Comparison of ENCODE assay signal across 26 cellular contexts in genomic region chrX:25648790-25649189, GRCh38.
"Had no signal": no experiment of that assay in that cellular context is flagged by ENCODE, and none has a peak within 500 bp of the region (broad histone marks: within the 10 kb centered on the region; RNA-seq: fewer than 3 reads in every experiment).

No MANE protein-coding gene starts in this region.

- H3K36me3 ChIP-seq: stomach, suprapubic skin, thoracic aorta, thyroid gland, tibial artery, tibial nerve, transverse colon, upper lobe of left lung, upper lobe of right lung, uterus, vagina had no signal

- H3K27me3 ChIP-seq: stomach, suprapubic skin, testis, thyroid gland, tibial artery, tibial nerve, transverse colon, upper lobe of left lung, upper lobe of right lung, uterus, vagina had no signal

- DNase-seq: stimulated activated CD4-positive, alpha-beta T cell treated with anti-CD3 and anti-CD28 coated beads, Interleukin-2, amount 100 ng/mL, for 48 hours; stimulated activated CD4-positive, alpha-beta T cell treated with anti-CD3 and anti-CD28 coated beads, Interleukin-4, amount 100 ng/mL, for 1 hour; stimulated activated CD4-positive, alpha-beta T cell treated with anti-CD3 and anti-CD28 coated beads, Interleukin-4, amount 100 ng/mL, for 24 hours; stimulated activated CD4-positive, alpha-beta T cell treated with anti-CD3 and anti-CD28 coated beads, Interleukin-4, amount 100 ng/mL, for 4 hours; stimulated activated CD8-positive, alpha-beta memory T cell treated with anti-CD3 and anti-CD28 coated beads, Interleukin-4, amount 100 ng/mL, for 48 hours; stimulated activated naive B cell treated with anti-CD40 and anti-IgM and Interleukin-4, amounts not matched to agents 10 μg/mL and 1 μg/mL and 100 μg/mL, for 72 hours; stimulated activated naive CD4-positive, alpha-beta T cell; stimulated activated naive CD4-positive, alpha-beta T cell treated with Interleukin-2 at 50 U/mL for 16 hours; stimulated activated naive CD8-positive, alpha-beta T cell treated with anti-CD3 and anti-CD28 coated beads, Interleukin-15, amount 100 ng/mL, for 72 hours; stimulated activated naive CD8-positive, alpha-beta T cell treated with anti-CD3 and anti-CD28 coated beads, Interleukin-15, Interleukin-2, amounts not matched to agents 100 U/mL and 50 U/mL, for 24 hours; stomach; substantia nigra; testis; thyroid gland; tibial artery; transverse colon; trophoblast cell; upper lobe of left lung; upper lobe of right lung; uterus had no signal

- H3K4me1 ChIP-seq: stomach, suprapubic skin, testis, thyroid gland, tibial artery, tibial nerve, transverse colon, upper lobe of left lung, upper lobe of right lung, uterus, vagina had no signal

- H3K4me3 ChIP-seq: stomach, suprapubic skin, testis, thoracic aorta, thyroid gland, tibial artery, tibial nerve, transverse colon, upper lobe of left lung, upper lobe of right lung, uterus, vagina had no signal

- H3K9me3 ChIP-seq: suprapubic skin, testis, thoracic aorta, thyroid gland, tibial nerve, transverse colon, upper lobe of left lung, upper lobe of right lung, uterus, vagina had no signal

- ATAC-seq: stimulated activated effector memory CD8-positive, alpha-beta T cell treated with anti-CD3 and anti-CD28 coated beads, Interleukin-12 subunit alpha, Interleukin-12 subunit beta, amount 100 ng/mL, for 72 hours; stimulated activated memory B cell treated with anti-CD40 and anti-IgM and Interleukin-4, amounts not matched to agents 10 μg/mL and 1 μg/mL and 100 μg/mL, for 72 hours; stimulated activated naive B cell treated with anti-CD40 and anti-IgM and Interleukin-4, amounts not matched to agents 10 μg/mL and 1 μg/mL and 100 μg/mL, for 72 hours; stimulated activated naive CD8-positive, alpha-beta T cell treated with anti-CD3 and anti-CD28 coated beads, Interleukin-15, amount 100 ng/mL, for 72 hours; stimulated activated naive CD8-positive, alpha-beta T cell treated with anti-CD3 and anti-CD28 coated beads, Interleukin-15, Interleukin-2, amounts not matched to agents 100 U/mL and 50 U/mL, for 24 hours; upper lobe of right lung had no signal

- H3K27ac ChIP-seq: stomach, suprapubic skin, testis, thoracic aorta, thyroid gland, tibial artery, tibial nerve, transverse colon, upper lobe of left lung, upper lobe of right lung, uterus, vagina had no signal
